In genomic region chr5:43300112-43300511, GRCh38 we compare ENCODE assay signal across 23 cellular contexts.
"Had no signal": no experiment of that assay in that cellular context is flagged by ENCODE, and none has a peak within 500 bp of the region (broad histone marks: within the 10 kb centered on the region; RNA-seq: fewer than 3 reads in every experiment).

No MANE protein-coding gene starts in this region.

- H3K27me3 Mint-ChIP-seq: dendritic cell treated with granulocyte-macrophage colony-stimulating factor and Interleukin-4, amounts not matched to agents 40 ng/mL and 50 ng/mL, for 4 days; effector memory CD8-positive, alpha-beta T cell; memory B cell; type B pancreatic cell had no signal

- H3K27ac Mint-ChIP-seq: dendritic cell treated with granulocyte-macrophage colony-stimulating factor and Interleukin-4, amounts not matched to agents 40 ng/mL and 50 ng/mL, for 4 days; effector memory CD8-positive, alpha-beta T cell; memory B cell; type B pancreatic cell had no signal

- H3K4me3 Mint-ChIP-seq: dendritic cell treated with granulocyte-macrophage colony-stimulating factor and Interleukin-4, amounts not matched to agents 40 ng/mL and 50 ng/mL, for 4 days; effector memory CD8-positive, alpha-beta T cell; immature natural killer cell; memory B cell; mesothelial cell of epicardium; natural killer cell; type B pancreatic cell had no signal

- ATAC-seq: effector memory CD8-positive, alpha-beta T cell; gastroesophageal sphincter; left cardiac atrium; natural killer cell had no signal

- DNase-seq: effector memory CD8-positive, alpha-beta T cell; esophagus squamous epithelium; foreskin fibroblast; glutamatergic neuron; immature natural killer cell; left cardiac atrium; left ventricle myocardium inferior; lower lobe of right lung; natural killer cell; posterior cingulate gyrus; sigmoid colon; stimulated activated CD4-positive, alpha-beta T cell treated with anti-CD3 and anti-CD28 coated beads, Interleukin-2, amount 100 ng/mL, for 24 hours; stimulated activated CD4-positive, alpha-beta T cell treated with anti-CD3 and anti-CD28 coated beads, Interleukin-4, amount 100 ng/mL, for 4 hours; stimulated activated naive CD4-positive, alpha-beta T cell; stomach had no signal

- H3K27ac ChIP-seq: epithelial cell of prostate, esophagus squamous epithelium, gastroesophageal sphincter, left ventricle myocardium inferior, lower lobe of right lung, sigmoid colon, skin epidermis, stomach had no signal

- H3K9me3 Mint-ChIP-seq: dendritic cell treated with granulocyte-macrophage colony-stimulating factor and Interleukin-4, amounts not matched to agents 40 ng/mL and 50 ng/mL, for 4 days; effector memory CD8-positive, alpha-beta T cell; immature natural killer cell; memory B cell; mesothelial cell of epicardium; natural killer cell; neural crest cell; type B pancreatic cell had no signal
